In the genomic region with DNA sequence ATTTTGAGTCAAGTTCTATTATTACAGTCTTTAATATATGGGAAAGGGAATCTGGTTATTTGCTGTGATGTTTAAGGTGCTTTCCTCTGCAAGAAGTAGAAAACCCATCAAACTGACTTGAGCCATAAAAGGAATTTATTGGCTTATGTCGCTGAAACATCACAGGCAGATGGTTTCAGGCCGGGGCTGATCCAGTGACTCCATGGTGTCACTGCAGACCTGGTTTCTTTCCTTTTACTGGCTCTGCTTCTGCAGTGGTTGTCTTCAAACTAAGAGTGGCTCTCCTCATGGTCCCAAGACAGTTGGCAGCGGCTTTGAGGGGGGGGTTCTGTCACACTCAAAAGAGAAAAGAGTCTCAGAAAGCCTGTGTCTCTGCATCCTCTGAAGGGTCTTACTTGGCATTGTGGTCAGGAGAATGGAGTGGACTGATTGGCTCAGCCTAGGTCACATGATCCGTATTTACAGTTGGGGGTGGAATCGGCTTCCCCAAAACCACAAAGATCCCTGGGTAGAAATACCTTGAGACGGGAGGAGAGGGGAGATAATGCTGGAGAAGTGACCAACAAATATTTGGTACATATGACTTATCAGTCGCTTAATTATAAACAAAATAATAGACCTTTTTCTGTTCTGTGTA, we compare ENCODE assay signal across 1 cellular context.
TF ChIP-seq lines count a peak whose summit lies in the region.

No MANE protein-coding gene starts in this region.

TF ChIP-seq in K562, 482 proteins besides CTCF, POLR2A, EP300 and RAD21:
- TF ChIP-seq, protein P1, sequence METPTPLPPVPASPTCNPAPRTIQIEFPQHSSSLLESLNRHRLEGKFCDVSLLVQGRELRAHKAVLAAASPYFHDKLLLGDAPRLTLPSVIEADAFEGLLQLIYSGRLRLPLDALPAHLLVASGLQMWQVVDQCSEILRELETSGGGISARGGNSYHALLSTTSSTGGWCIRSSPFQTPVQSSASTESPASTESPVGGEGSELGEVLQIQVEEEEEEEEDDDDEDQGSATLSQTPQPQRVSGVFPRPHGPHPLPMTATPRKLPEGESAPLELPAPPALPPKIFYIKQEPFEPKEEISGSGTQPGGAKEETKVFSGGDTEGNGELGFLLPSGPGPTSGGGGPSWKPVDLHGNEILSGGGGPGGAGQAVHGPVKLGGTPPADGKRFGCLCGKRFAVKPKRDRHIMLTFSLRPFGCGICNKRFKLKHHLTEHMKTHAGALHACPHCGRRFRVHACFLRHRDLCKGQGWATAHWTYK (CRISPR knock-in tag; IDR thresholded peaks at IDR 0.05) = no peak
- TF ChIP-seq ADNP (tag; IDR thresholded peaks at IDR 0.05) (no peak), ILF3 (IDR thresholded peaks at IDR 0.05; ENCODE audit: borderline replicate concordance) (no peak), FOXK2 (conservative IDR thresholded peaks at IDR 0.05 in 1 of 2, IDR thresholded peaks at IDR 0.05 in 1 of 2; ENCODE audit: low read depth in 2 of 2) (peak; percentile 47 to 56; a peak in 2 of 4 replicates), ESRRA (IDR thresholded peaks at IDR 0.05; ENCODE audit: borderline replicate concordance, low read depth) (peak; percentile 48; the same call in 1 of the 2 replicates), CBFA2T2 (conservative IDR thresholded peaks at IDR 0.05) (peak; percentile 40), U2AF2 (optimal IDR thresholded peaks at IDR 0.05; ENCODE audit: low read depth, low read length) (no peak), RAD51 (IDR thresholded peaks at IDR 0.05; ENCODE audit: borderline replicate concordance, low read depth) (peak; percentile 80; the same call in 1 of the 2 replicates), ARID1B (IDR thresholded peaks at IDR 0.05) (peak; percentile 16; the same call in 1 of the 2 replicates), CBFA2T3 (IDR thresholded peaks at IDR 0.05) (0 out of 2 replicates have a peak, but pooled peaks have one; percentile 17), JUNB (CRISPR knock-in tag; conservative IDR thresholded peaks at IDR 0.05) (no peak), FOXA3 (CRISPR knock-in tag; conservative IDR thresholded peaks at IDR 0.05 in 1 of 2, IDR thresholded peaks at IDR 0.05 in 1 of 2) (peak; percentile 66 to 72; a peak in 3 of 4 replicates), TEAD4 (IDR thresholded peaks at IDR 0.05; ENCODE audit: low read length) (peak; percentile 66), TEAD4 (CRISPR knock-in tag; IDR thresholded peaks at IDR 0.05; ENCODE audit: borderline replicate concordance) (no peak), TOE1 (IDR thresholded peaks at IDR 0.05; ENCODE audit: borderline replicate concordance) (peak; percentile 90), TOE1 (CRISPR knock-in tag; IDR thresholded peaks at IDR 0.05; ENCODE audit: borderline replicate concordance, low read depth) (no peak)
- TF ChIP-seq, protein P2, sequence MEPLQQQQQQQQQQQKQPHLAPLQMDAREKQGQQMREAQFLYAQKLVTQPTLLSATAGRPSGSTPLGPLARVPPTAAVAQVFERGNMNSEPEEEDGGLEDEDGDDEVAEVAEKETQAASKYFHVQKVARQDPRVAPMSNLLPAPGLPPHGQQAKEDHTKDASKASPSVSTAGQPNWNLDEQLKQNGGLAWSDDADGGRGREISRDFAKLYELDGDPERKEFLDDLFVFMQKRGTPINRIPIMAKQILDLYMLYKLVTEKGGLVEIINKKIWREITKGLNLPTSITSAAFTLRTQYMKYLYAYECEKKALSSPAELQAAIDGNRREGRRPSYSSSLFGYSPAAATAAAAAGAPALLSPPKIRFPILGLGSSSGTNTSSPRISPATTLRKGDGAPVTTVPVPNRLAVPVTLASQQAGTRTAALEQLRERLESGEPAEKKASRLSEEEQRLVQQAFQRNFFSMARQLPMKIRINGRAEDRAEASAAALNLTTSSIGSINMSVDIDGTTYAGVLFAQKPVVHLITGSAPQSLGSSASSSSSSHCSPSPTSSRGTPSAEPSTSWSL (CRISPR knock-in tag; IDR thresholded peaks at IDR 0.05; ENCODE audit: borderline replicate concordance) = no peak
- TF ChIP-seq, protein P3, sequence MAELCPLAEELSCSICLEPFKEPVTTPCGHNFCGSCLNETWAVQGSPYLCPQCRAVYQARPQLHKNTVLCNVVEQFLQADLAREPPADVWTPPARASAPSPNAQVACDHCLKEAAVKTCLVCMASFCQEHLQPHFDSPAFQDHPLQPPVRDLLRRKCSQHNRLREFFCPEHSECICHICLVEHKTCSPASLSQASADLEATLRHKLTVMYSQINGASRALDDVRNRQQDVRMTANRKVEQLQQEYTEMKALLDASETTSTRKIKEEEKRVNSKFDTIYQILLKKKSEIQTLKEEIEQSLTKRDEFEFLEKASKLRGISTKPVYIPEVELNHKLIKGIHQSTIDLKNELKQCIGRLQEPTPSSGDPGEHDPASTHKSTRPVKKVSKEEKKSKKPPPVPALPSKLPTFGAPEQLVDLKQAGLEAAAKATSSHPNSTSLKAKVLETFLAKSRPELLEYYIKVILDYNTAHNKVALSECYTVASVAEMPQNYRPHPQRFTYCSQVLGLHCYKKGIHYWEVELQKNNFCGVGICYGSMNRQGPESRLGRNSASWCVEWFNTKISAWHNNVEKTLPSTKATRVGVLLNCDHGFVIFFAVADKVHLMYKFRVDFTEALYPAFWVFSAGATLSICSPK (IDR thresholded peaks at IDR 0.05; ENCODE audit: borderline replicate concordance) = no peak
- TF ChIP-seq, protein P4, sequence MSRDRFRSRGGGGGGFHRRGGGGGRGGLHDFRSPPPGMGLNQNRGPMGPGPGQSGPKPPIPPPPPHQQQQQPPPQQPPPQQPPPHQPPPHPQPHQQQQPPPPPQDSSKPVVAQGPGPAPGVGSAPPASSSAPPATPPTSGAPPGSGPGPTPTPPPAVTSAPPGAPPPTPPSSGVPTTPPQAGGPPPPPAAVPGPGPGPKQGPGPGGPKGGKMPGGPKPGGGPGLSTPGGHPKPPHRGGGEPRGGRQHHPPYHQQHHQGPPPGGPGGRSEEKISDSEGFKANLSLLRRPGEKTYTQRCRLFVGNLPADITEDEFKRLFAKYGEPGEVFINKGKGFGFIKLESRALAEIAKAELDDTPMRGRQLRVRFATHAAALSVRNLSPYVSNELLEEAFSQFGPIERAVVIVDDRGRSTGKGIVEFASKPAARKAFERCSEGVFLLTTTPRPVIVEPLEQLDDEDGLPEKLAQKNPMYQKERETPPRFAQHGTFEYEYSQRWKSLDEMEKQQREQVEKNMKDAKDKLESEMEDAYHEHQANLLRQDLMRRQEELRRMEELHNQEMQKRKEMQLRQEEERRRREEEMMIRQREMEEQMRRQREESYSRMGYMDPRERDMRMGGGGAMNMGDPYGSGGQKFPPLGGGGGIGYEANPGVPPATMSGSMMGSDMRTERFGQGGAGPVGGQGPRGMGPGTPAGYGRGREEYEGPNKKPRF (IDR thresholded peaks at IDR 0.05; ENCODE audit: low read depth, low read length) = no peak
- TF ChIP-seq, protein P5, sequence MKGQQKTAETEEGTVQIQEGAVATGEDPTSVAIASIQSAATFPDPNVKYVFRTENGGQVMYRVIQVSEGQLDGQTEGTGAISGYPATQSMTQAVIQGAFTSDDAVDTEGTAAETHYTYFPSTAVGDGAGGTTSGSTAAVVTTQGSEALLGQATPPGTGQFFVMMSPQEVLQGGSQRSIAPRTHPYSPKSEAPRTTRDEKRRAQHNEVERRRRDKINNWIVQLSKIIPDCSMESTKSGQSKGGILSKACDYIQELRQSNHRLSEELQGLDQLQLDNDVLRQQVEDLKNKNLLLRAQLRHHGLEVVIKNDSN (CRISPR knock-in tag; IDR thresholded peaks at IDR 0.05) = peak; percentile 82
- TF ChIP-seq, protein P6, sequence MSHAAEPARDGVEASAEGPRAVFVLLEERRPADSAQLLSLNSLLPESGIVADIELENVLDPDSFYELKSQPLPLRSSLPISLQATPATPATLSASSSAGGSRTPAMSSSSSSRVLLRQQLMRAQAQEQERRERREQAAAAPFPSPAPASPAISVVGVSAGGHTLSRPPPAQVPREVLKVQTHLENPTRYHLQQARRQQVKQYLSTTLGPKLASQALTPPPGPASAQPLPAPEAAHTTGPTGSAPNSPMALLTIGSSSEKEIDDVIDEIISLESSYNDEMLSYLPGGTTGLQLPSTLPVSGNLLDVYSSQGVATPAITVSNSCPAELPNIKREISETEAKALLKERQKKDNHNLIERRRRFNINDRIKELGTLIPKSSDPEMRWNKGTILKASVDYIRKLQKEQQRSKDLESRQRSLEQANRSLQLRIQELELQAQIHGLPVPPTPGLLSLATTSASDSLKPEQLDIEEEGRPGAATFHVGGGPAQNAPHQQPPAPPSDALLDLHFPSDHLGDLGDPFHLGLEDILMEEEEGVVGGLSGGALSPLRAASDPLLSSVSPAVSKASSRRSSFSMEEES (CRISPR knock-in tag; IDR thresholded peaks at IDR 0.05) = peak; percentile 87
- TF ChIP-seq, protein P7, sequence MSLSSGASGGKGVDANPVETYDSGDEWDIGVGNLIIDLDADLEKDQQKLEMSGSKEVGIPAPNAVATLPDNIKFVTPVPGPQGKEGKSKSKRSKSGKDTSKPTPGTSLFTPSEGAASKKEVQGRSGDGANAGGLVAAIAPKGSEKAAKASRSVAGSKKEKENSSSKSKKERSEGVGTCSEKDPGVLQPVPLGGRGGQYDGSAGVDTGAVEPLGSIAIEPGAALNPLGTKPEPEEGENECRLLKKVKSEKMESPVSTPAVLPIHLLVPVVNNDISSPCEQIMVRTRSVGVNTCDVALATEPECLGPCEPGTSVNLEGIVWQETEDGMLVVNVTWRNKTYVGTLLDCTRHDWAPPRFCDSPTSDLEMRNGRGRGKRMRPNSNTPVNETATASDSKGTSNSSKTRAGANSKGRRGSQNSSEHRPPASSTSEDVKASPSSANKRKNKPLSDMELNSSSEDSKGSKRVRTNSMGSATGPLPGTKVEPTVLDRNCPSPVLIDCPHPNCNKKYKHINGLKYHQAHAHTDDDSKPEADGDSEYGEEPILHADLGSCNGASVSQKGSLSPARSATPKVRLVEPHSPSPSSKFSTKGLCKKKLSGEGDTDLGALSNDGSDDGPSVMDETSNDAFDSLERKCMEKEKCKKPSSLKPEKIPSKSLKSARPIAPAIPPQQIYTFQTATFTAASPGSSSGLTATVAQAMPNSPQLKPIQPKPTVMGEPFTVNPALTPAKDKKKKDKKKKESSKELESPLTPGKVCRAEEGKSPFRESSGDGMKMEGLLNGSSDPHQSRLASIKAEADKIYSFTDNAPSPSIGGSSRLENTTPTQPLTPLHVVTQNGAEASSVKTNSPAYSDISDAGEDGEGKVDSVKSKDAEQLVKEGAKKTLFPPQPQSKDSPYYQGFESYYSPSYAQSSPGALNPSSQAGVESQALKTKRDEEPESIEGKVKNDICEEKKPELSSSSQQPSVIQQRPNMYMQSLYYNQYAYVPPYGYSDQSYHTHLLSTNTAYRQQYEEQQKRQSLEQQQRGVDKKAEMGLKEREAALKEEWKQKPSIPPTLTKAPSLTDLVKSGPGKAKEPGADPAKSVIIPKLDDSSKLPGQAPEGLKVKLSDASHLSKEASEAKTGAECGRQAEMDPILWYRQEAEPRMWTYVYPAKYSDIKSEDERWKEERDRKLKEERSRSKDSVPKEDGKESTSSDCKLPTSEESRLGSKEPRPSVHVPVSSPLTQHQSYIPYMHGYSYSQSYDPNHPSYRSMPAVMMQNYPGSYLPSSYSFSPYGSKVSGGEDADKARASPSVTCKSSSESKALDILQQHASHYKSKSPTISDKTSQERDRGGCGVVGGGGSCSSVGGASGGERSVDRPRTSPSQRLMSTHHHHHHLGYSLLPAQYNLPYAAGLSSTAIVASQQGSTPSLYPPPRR (CRISPR knock-in tag; IDR thresholded peaks at IDR 0.05; ENCODE audit: borderline replicate concordance) = no peak
- TF ChIP-seq, protein P8, sequence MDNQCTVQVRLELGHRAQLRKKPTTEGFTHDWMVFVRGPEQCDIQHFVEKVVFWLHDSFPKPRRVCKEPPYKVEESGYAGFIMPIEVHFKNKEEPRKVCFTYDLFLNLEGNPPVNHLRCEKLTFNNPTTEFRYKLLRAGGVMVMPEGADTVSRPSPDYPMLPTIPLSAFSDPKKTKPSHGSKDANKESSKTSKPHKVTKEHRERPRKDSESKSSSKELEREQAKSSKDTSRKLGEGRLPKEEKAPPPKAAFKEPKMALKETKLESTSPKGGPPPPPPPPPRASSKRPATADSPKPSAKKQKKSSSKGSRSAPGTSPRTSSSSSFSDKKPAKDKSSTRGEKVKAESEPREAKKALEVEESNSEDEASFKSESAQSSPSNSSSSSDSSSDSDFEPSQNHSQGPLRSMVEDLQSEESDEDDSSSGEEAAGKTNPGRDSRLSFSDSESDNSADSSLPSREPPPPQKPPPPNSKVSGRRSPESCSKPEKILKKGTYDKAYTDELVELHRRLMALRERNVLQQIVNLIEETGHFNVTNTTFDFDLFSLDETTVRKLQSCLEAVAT (IDR thresholded peaks at IDR 0.05) = 0 out of 4 replicates have a peak, but pooled peaks of 1 of the 2 experiments have one; percentile 32
- TF ChIP-seq, protein P9, sequence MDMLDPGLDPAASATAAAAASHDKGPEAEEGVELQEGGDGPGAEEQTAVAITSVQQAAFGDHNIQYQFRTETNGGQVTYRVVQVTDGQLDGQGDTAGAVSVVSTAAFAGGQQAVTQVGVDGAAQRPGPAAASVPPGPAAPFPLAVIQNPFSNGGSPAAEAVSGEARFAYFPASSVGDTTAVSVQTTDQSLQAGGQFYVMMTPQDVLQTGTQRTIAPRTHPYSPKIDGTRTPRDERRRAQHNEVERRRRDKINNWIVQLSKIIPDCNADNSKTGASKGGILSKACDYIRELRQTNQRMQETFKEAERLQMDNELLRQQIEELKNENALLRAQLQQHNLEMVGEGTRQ (CRISPR knock-in tag; IDR thresholded peaks at IDR 0.05) = peak; percentile 81
